1 cellular context compared by ENCODE assay signal in the genomic region with DNA sequence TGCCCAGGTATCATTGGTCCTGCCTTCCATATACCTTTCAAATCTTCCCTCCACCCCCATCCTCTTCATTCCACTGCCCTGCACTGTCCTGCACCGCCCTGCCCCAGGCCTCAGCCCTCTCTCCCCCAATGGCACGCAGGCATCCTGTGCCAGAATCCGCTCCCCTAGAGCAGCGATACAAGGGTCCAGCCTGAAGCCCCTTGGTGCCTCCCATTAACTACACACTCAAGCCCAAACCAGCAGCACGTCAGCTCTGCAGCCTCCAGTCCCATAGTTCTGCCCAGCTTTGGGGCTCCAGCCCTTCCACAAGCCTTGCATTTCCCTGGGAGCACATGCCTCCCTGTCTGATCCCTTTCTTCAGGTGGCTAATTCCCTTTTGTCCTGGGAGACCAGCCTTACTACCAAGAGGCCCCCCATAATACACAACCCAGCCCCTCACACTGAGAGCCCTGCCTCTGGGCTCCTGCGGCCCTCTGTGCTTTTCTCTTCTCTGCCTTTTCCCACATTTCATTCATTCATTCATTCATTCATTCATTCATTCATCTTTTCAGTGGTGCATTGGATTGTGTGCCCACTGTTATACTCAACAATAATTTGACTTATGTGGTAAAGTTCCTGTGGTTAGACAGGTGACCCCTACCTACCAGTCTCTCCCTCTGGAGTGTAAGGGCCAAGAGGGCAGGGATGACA.
TF ChIP-seq lines count a peak whose summit lies in the region.

No MANE protein-coding gene starts in this region.

TF ChIP-seq in K562, 482 proteins besides CTCF, POLR2A, EP300 and RAD21:
- no peak for TF ChIP-seq ARID1B (IDR thresholded peaks at IDR 0.05)
- peak; percentile 63; the same call in 1 of the 2 replicates for TF ChIP-seq ZNF24 (IDR thresholded peaks at IDR 0.05)
TF ChIP-seq in K562: peak in this region for 1.
